Comparison of ENCODE assay signal across 1 cellular context in genomic region chr6:145733770-145734169, GRCh38.
TF ChIP-seq lines count a peak whose summit lies in the region.

No MANE protein-coding gene starts in this region.

TF ChIP-seq in WTC11, 78 proteins besides CTCF, POLR2A, EP300 and RAD21 (continued from another document):
- TF ChIP-seq PRDM15 (CRISPR knock-in tag; IDR thresholded peaks at IDR 0.05): no peak
- no peak for TF ChIP-seq KAT7 (CRISPR knock-in tag; IDR thresholded peaks at IDR 0.05; ENCODE audit: borderline replicate concordance)
